Comparison of ENCODE assay signal across 7 cellular contexts in genomic region chr14:99430491-99430890, GRCh38. TPM values are rescaled to one million over a fixed set of nuclear protein-coding genes. Genes with fewer than 3 reads are reported as not detected.
DNase-seq lines count a peak whose midpoint lies in the region; ATAC-seq, FAIRE-seq and TF ChIP-seq lines count a peak whose summit lies in the region.

No MANE protein-coding gene starts in this region.

- CTCF ChIA-PET in activated CD4-positive, alpha-beta memory T cell treated with anti-CD3 and anti-CD28 coated beads, Interleukin-2, amount 10 ng/mL, durations not matched to agents 7 days and 5 days (lab: Charles Lee), result interaction anchor here (0.8 to 0.9 kb wide), 2 partner anchors 14 to 15 kb away, joined by 3 read pairs; no protein-coding TSS in a partner anchor

- ATAC-seq in HG02759 (IDR thresholded peaks at IDR 0.05; ENCODE audit: unreplicated experiment), result peak; percentile 74
- no peak for ATAC-seq in HG02970 (IDR thresholded peaks at IDR 0.05; ENCODE audit: low FRiP score, unreplicated experiment)

- no peak for TF ChIP-seq POLR2A in GM12891 (IDR thresholded peaks at IDR 0.05; ENCODE audit: low read depth, low read length)

- no peaks in the 10 kb centered on the region for H3K27me3 Mint-ChIP-seq in activated CD4-positive, alpha-beta memory T cell treated with anti-CD3 and anti-CD28 coated beads, Interleukin-2, amount 10 ng/mL, durations not matched to agents 7 days and 5 days

- peaks cover 70% of the 10 kb centered on the region for H3K36me3 Mint-ChIP-seq in activated CD4-positive, alpha-beta memory T cell treated with anti-CD3 and anti-CD28 coated beads, Interleukin-2, amount 10 ng/mL, durations not matched to agents 7 days and 5 days (ENCODE audit: low read depth)

- no peak overlapping the region for H3K27ac Mint-ChIP-seq in activated CD4-positive, alpha-beta memory T cell treated with anti-CD3 and anti-CD28 coated beads, Interleukin-2, amount 10 ng/mL, durations not matched to agents 7 days and 5 days

- H3K4me1 Mint-ChIP-seq in activated CD4-positive, alpha-beta memory T cell treated with anti-CD3 and anti-CD28 coated beads, Interleukin-2, amount 10 ng/mL, durations not matched to agents 7 days and 5 days, result peaks cover 24% of the 10 kb centered on the region

- POLR2A ChIA-PET in activated CD4-positive, alpha-beta memory T cell treated with anti-CD3 and anti-CD28 coated beads, Interleukin-2, amount 10 ng/mL, durations not matched to agents 7 days and 5 days (lab: Charles Lee), result no interaction called here

- no peak overlapping the region for H3K4me3 Mint-ChIP-seq in activated CD4-positive, alpha-beta memory T cell treated with anti-CD3 and anti-CD28 coated beads, Interleukin-2, amount 10 ng/mL, durations not matched to agents 7 days and 5 days

- no peak for DNase-seq in GM12891 (ENCODE audit: insufficient read length, low spot score)
- DNase-seq in activated CD4-positive, alpha-beta memory T cell treated with anti-CD3 and anti-CD28 coated beads, Interleukin-2, amount 10 ng/mL, durations not matched to agents 7 days and 5 days, result peak; percentile 54
- DNase-seq in kidney glomerular epithelial cell (lab: John Stamatoyannopoulos, UW), result peak; percentile 40
- DNase-seq in OCI-M1 (lab: John Stamatoyannopoulos, UW), result no peak
- DNase-seq in urothelium cell line (ENCODE audit: low spot score), result no peak

- H3K9me3 Mint-ChIP-seq in activated CD4-positive, alpha-beta memory T cell treated with anti-CD3 and anti-CD28 coated beads, Interleukin-2, amount 10 ng/mL, durations not matched to agents 7 days and 5 days, result peaks cover 9% of the 10 kb centered on the region

- FAIRE-seq in GM12891 (lab: Jason Lieb, UNC), result peak; percentile 76
- no peak for FAIRE-seq in urothelium cell line (lab: Jason Lieb, UNC)

TF ChIP-seq in GM12891, 5 proteins besides CTCF, POLR2A, EP300 and RAD21:
- TF ChIP-seq POLR2AphosphoS5 (IDR thresholded peaks at IDR 0.05; ENCODE audit: low read depth, low read length) (no peak), SPI1 (IDR thresholded peaks at IDR 0.05; ENCODE audit: low read depth, low read length) (no peak), POU2F2 (IDR thresholded peaks at IDR 0.05; ENCODE audit: low read depth, low read length) (no peak), PAX5 (IDR thresholded peaks at IDR 0.05; ENCODE audit: insufficient read depth, low read length, severe bottlenecking) (no peak), TAF1 (IDR thresholded peaks at IDR 0.05; ENCODE audit: low read depth, low read length) (no peak)

RNA-seq across cellular contexts. Expression of gene SETD3, which starts 50.2 kb away (rescaled TPM):
- polyA plus RNA-seq in GM12891 (2012; ENCODE audit: low read depth, missing spikeins), result 19.0 TPM
- 10 to 100 TPM; 63.8 to 66.3 TPM for total RNA-seq in activated CD4-positive, alpha-beta memory T cell treated with anti-CD3 and anti-CD28 coated beads, Interleukin-2, amount 10 ng/mL, durations not matched to agents 7 days and 5 days

RNA-seq across cellular contexts. Expression of gene CCNK, which starts 50.7 kb away (rescaled TPM):
- 54.3 TPM for polyA plus RNA-seq in GM12891 (2012; ENCODE audit: low read depth, missing spikeins)
- 10 to 100 TPM; 79.2 to 83.7 TPM for total RNA-seq in activated CD4-positive, alpha-beta memory T cell treated with anti-CD3 and anti-CD28 coated beads, Interleukin-2, amount 10 ng/mL, durations not matched to agents 7 days and 5 days

Comparison
In these comparisons a context has a peak if more than half of its experiments do, and no peak if none do; other contexts are left out.
1. DNase-seq: peak in activated CD4-positive, alpha-beta memory T cell treated with anti-CD3 and anti-CD28 coated beads, Interleukin-2, amount 10 ng/mL, durations not matched to agents 7 days and 5 days (single experiment) and kidney glomerular epithelial cell (single experiment); none in GM12891 (single experiment), OCI-M1 (single experiment) and urothelium cell line (single experiment).